Comparison of ENCODE assay signal across 12 cellular contexts in the genomic region with DNA sequence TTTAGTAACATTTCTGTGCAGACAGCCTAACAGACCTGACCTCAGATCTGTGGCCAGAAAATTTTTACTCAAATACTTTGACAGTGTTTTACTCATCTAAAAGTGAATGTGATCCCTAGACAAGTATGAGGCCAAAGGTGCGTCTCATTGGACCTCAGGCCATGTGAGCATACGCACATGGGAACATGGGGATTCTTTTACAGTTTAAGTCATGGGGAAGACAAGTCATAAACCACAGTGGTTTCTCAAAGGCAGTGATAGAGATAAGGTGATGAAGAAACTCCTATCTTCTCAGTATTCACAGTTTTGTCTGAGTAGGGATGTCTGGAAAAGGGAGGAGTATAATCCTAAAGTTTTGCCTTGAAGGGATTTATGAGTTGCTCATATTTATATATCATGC.
DNase-seq lines count a peak whose midpoint lies in the region; ATAC-seq, FAIRE-seq and TF ChIP-seq lines count a peak whose summit lies in the region.
"Had no signal": no experiment of that assay in that cellular context is flagged by ENCODE, and none has a peak within 500 bp of the region (broad histone marks: within the 10 kb centered on the region; RNA-seq: fewer than 3 reads in every experiment).

No MANE protein-coding gene starts in this region.

- no TSS peak for BruUV-seq in Calu3 (replicated peaks; lab: Mats Ljungman, UMichigan)

- peak; percentile 61 for FAIRE-seq in RCC 7860 (lab: Jason Lieb, UNC)

- peaks cover 81% of the 10 kb centered on the region for H3K4me1 Mint-ChIP-seq in Calu3 (ENCODE audit: low read depth, unreplicated experiment)

- CTCF ChIA-PET in Calu3 (lab: Charles Lee), result interaction anchor here (0.6 kb wide), 1 partner anchor 72 kb away, joined by 3 read pairs; no protein-coding TSS in a partner anchor

- TF ChIP-seq CTCF in Calu3 (IDR thresholded peaks at IDR 0.05; ENCODE audit: unreplicated experiment), result no peak

- H3K27ac Mint-ChIP-seq in Calu3 (ENCODE audit: unreplicated experiment), result peak overlapping the region; percentile 2

- H3K36me3 Mint-ChIP-seq in Calu3 (ENCODE audit: insufficient read depth, unreplicated experiment), result peaks cover 78% of the 10 kb centered on the region

- intact Hi-C loops in Calu3 (cut with micrococcal nuclease; ENCODE audit: unreplicated experiment), result no loop called here

- DNase-seq in Calu3, result no peak
- peak; percentile 62 for DNase-seq in RCC 7860 (ENCODE audit: low spot score)
- peak; percentile 88 for DNase-seq in iris pigment epithelial cell (ENCODE audit: low read depth)
- no peak for DNase-seq in pons (ENCODE audit: low spot score)
- DNase-seq in NCI-H146 treated with DMSO at 0.1 percent for 48 hours (lab: John Stamatoyannopoulos, UW; ENCODE audit: unreplicated experiment), result no peak
- DNase-seq in DMS53 treated with DMSO at 0.1 percent for 48 hours (lab: John Stamatoyannopoulos, UW; ENCODE audit: unreplicated experiment), result no peak
- DNase-seq in NCI-H1092 treated with DMSO at 0.1 percent for 48 hours (lab: John Stamatoyannopoulos, UW), result no peak
- DNase-seq: caudate nucleus; CD8-positive, alpha-beta memory T cell; Kasumi-1; NCI-H524 treated with DMSO at 0.1 percent for 48 hours had no signal

- H3K27me3 Mint-ChIP-seq in Calu3 (ENCODE audit: unreplicated experiment), result no peaks in the 10 kb centered on the region
- H3K27me3 Mint-ChIP-seq: CD8-positive, alpha-beta memory T cell had no signal

- no peak overlapping the region for H3K4me3 Mint-ChIP-seq in Calu3 (ENCODE audit: low read depth, unreplicated experiment)
- H3K4me3 Mint-ChIP-seq: CD8-positive, alpha-beta memory T cell had no signal

- ATAC-seq in GM18520 (IDR thresholded peaks at IDR 0.05; ENCODE audit: unreplicated experiment), result peak; percentile 30

- H3K9me3 Mint-ChIP-seq in Calu3 (ENCODE audit: low read depth, unreplicated experiment), result no peaks in the 10 kb centered on the region
- H3K9me3 Mint-ChIP-seq: CD8-positive, alpha-beta memory T cell had no signal

Comparison
In these comparisons a context has a peak if more than half of its experiments do, and no peak if none do; other contexts are left out.
1. DNase-seq: peak in RCC 7860 (single experiment) and iris pigment epithelial cell (single experiment); none in Calu3 (single experiment), pons (single experiment), NCI-H146 treated with DMSO at 0.1 percent for 48 hours (single experiment), DMS53 treated with DMSO at 0.1 percent for 48 hours (single experiment) and NCI-H1092 treated with DMSO at 0.1 percent for 48 hours (single experiment).